ENCODE assay signal across 9 cellular contexts in the genomic region with DNA sequence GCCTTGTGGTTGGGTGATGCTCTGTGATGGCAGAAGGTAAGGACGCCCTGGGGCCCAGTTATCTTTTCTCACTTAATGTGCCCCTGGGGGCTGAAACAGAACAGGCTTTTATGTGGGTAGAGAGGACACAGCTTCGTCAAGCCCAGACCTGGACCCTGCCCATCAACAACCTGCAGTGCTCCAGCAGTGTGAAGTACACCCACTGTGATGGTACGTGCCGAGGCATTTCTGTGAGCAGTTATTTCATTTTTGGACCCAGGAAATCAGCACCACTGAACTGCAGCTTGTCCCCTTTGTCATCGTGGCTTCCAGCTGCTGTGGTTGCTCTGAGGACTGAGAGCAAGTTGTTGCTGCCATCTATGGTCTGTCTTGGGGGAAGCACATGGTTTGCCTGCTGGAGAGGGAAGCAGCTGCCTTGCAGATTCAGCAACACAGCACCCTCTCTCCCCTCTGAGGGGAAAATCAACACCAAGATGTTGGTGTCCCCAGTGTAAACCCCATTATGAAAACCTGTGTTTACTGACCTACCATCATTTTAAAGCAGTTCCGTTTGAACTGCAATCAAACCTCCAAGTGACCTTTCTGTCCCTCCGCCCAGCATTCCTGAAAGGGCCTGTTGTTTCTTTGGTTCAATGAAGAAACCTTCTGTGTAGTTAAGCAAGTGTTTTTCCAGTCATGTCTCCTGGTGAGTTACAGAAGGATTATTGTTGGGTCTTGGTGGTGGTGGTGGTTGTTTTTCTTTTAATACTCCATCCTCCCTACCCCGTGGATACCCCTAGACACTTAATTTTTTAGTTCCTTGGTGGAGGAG.
DNase-seq lines count a peak whose midpoint lies in the region; ATAC-seq lines count a peak whose summit lies in the region.
"Had no signal": no experiment of that assay in that cellular context is flagged by ENCODE, and none has a peak within 500 bp of the region (broad histone marks: within the 10 kb centered on the region; RNA-seq: fewer than 3 reads in every experiment).

No MANE protein-coding gene starts in this region.

- ATAC-seq in CD4-positive, CD25-positive, alpha-beta regulatory T cell (ENCODE audit: low read depth in 2 of 2) = peak; percentile 80 to 86
- ATAC-seq in GM19372 (IDR thresholded peaks at IDR 0.05; ENCODE audit: low read depth, unreplicated experiment) (peak; percentile 99), HG03457 (IDR thresholded peaks at IDR 0.05; ENCODE audit: unreplicated experiment) (peak; percentile 96)

- H3K36me3 ChIP-seq in CD4-positive, CD25-positive, alpha-beta regulatory T cell (ENCODE audit: control insufficient read depth, insufficient read depth, low read length) = peaks cover 19% of the 10 kb centered on the region

- peak; percentile 21 to 78 (median 59) for DNase-seq in CD4-positive, CD25-positive, alpha-beta regulatory T cell
- DNase-seq in NCI-H524 (lab: John Stamatoyannopoulos, UW) (peak; percentile 80 to 85), dermis blood vessel endothelial cell (peak; percentile 90), lung microvascular endothelial cell (ENCODE audit: low read depth in 2 of 2) (peak; percentile 86 to 87)
- peak; percentile 35 to 61 for DNase-seq in activated CD4-positive, alpha-beta T cell treated with anti-CD3 and anti-CD28 coated beads, Interleukin-2, amount 50 U/mL, for 24 hours (ENCODE audit: low read depth in 1 of 2, low spot score in 1 of 2)
- DNase-seq in stimulated activated CD8-positive, alpha-beta memory T cell treated with anti-CD3 and anti-CD28 coated beads, Interleukin-15, amount 100 ng/mL, for 4 hours (ENCODE audit: low read depth in 2 of 2) = peak; percentile 21 to 44

- H3K36me3 Mint-ChIP-seq in CD4-positive, CD25-positive, alpha-beta regulatory T cell = peaks cover 28% of the 10 kb centered on the region

- no peaks in the 10 kb centered on the region for H3K27me3 Mint-ChIP-seq in CD4-positive, CD25-positive, alpha-beta regulatory T cell

- H3K4me3 ChIP-seq in CD4-positive, CD25-positive, alpha-beta regulatory T cell (ENCODE audit: low read depth, low read length) = no peak overlapping the region

- no peaks in the 10 kb centered on the region for H3K9me3 Mint-ChIP-seq in CD4-positive, CD25-positive, alpha-beta regulatory T cell
- H3K9me3 Mint-ChIP-seq: T-helper 1 cell treated with Interleukin-12 subunit alpha and Interleukin-12 subunit beta and Interleukin-4 antibody, amounts not matched to agents 30 μg/mL and 1 μg/mL, for 36 hours had no signal

- H3K4me1 ChIP-seq in CD4-positive, CD25-positive, alpha-beta regulatory T cell (ENCODE audit: control insufficient read depth, insufficient read depth, low read length, poor library complexity, severe bottlenecking) = no peaks in the 10 kb centered on the region

- no peaks in the 10 kb centered on the region for H3K27me3 ChIP-seq in CD4-positive, CD25-positive, alpha-beta regulatory T cell (ENCODE audit: control insufficient read depth, insufficient read depth, low read length)

- no peaks in the 10 kb centered on the region for H3K9me3 ChIP-seq in CD4-positive, CD25-positive, alpha-beta regulatory T cell (ENCODE audit: control insufficient read depth in 2 of 2, low read length in 2 of 2)

- H3K4me3 Mint-ChIP-seq in CD4-positive, CD25-positive, alpha-beta regulatory T cell = no peak overlapping the region
- H3K4me3 Mint-ChIP-seq: T-helper 1 cell treated with Interleukin-12 subunit alpha and Interleukin-12 subunit beta and Interleukin-4 antibody, amounts not matched to agents 30 μg/mL and 1 μg/mL, for 36 hours had no signal

- H3K4me1 Mint-ChIP-seq in CD4-positive, CD25-positive, alpha-beta regulatory T cell = peaks cover 0 to 31% (median 20%) of the 10 kb centered on the region in 4 donors

- peak overlapping the region in 2 of 3 donors; percentile 64 to 84 for H3K27ac Mint-ChIP-seq in CD4-positive, CD25-positive, alpha-beta regulatory T cell
- H3K27ac Mint-ChIP-seq: T-helper 1 cell treated with Interleukin-12 subunit alpha and Interleukin-12 subunit beta and Interleukin-4 antibody, amounts not matched to agents 30 μg/mL and 1 μg/mL, for 36 hours had no signal

- no peak overlapping the region for H3K27ac ChIP-seq in CD4-positive, CD25-positive, alpha-beta regulatory T cell (ENCODE audit: insufficient read depth, low read length, poor library complexity, severe bottlenecking)

Comparison
In these comparisons a context has a peak if more than half of its experiments do, and no peak if none do; other contexts are left out.
1. DNase-seq: peak in every context shown above with its lines; median percentile 90 in dermis blood vessel endothelial cell; 86 in lung microvascular endothelial cell; 82 in NCI-H524; 59 in CD4-positive, CD25-positive, alpha-beta regulatory T cell; 48 in activated CD4-positive, alpha-beta T cell treated with anti-CD3 and anti-CD28 coated beads, Interleukin-2, amount 50 U/mL, for 24 hours; 32 in stimulated activated CD8-positive, alpha-beta memory T cell treated with anti-CD3 and anti-CD28 coated beads, Interleukin-15, amount 100 ng/mL, for 4 hours.